ENCODE assay signal across 8 cellular contexts in the genomic region with DNA sequence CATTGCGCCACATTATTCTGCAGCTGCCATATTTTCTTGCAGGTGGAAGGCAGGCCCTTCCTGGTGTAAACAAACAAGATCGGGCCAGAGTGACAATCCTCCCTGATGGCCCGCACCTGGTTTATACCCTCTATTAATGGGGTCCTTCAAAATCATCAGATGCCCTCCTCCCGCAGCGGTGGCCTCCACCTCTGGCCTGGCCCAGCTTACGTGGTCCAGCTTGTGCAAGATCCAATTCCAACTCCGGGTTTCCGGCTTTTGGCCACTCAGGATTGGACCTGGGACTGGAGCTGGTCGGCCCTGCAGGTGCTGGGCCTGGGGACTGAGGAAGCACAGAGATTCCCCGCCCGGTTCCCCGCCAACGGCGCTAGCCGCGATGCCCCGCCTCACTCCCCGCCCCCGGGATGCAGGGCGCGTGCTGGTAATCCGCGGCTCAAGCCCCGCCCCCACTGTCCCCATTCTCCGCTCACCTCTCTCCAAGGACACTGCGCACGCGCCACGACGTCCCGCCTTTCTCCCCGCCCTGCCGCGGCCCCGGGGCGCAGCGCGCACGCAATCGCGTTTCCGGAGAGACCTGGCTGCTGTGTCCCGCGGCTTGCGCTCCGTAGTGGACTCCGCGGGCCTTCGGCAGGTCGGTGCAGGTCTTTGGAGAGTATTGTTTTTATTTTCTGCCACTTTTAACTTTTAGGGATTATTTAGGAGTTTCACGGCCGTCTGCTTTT. TPM values are rescaled to one million over a fixed set of nuclear protein-coding genes. Genes with fewer than 3 reads are reported as not detected.
DNase-seq lines count a peak whose midpoint lies in the region; ATAC-seq and TF ChIP-seq lines count a peak whose summit lies in the region.

A gene (plus strand): TSS at position 555 of the 722 bp plus-strand sequence. CDS start 1,441 bp downstream, outside the sequence.

- TF ChIP-seq CTCF in GM12875 (IDR thresholded peaks at IDR 0.05; ENCODE audit: borderline replicate concordance, insufficient read depth, low read depth, low read length), result no peak
- peak in 1 of 6 experiments; percentile 15 for TF ChIP-seq CTCF in upper lobe of left lung (IDR thresholded peaks at IDR 0.05)

- peaks cover 20 to 33% (median 25%) of the 10 kb centered on the region in 4 donors for H3K4me1 ChIP-seq in upper lobe of left lung

- peak; percentile 96 for DNase-seq in NCI-H1436 (lab: John Stamatoyannopoulos, UW)
- DNase-seq in T follicular helper cell (ENCODE audit: low read depth), result peak; percentile 99
- DNase-seq in cardiac septum (ENCODE audit: low spot score), result peak; percentile 100
- DNase-seq in posterior cingulate gyrus, result peak; percentile 98 to 100 (median 100)
- DNase-seq in upper lobe of left lung, result peak; percentile 100

- H3K27ac ChIP-seq in adipose tissue (ENCODE audit: low read depth, low read length), result no peak within 1 kb of the TSS
- peak within 1 kb of the TSS; percentile 81 to 89 (median 86) for H3K27ac ChIP-seq in upper lobe of left lung

- peak; percentile 97 for ATAC-seq in HG02798 (IDR thresholded peaks at IDR 0.05; ENCODE audit: poor library complexity, unreplicated experiment)
- peak; percentile 99 to 100 for ATAC-seq in upper lobe of left lung (ENCODE audit: low FRiP score in 2 of 2)

- H3K27me3 ChIP-seq in upper lobe of left lung, result no peaks in the 10 kb centered on the region

- intact Hi-C loops in cardiac septum (cut with DNase I) (loop anchor here (1.0 to 2.0 kb wide), 2 partner anchors 24 to 53 kb away; a partner anchor contains a TSS), posterior cingulate gyrus (cut with DNase I) (loop anchor here (1.0 to 10.0 kb wide), 3 partner anchors 25 to 233 kb away; a partner anchor contains a TSS)

- peak within 1 kb of the TSS; percentile 55 for H3K4me3 ChIP-seq in GM12875 (ENCODE audit: low read depth, low read length)
- peak within 1 kb of the TSS; percentile 62 to 85 (median 74) for H3K4me3 ChIP-seq in upper lobe of left lung

- H3K9me3 ChIP-seq in upper lobe of left lung, result no peaks in the 10 kb centered on the region

- TF ChIP-seq POLR2A in upper lobe of left lung (IDR thresholded peaks at IDR 0.05), result peak in 3 of 4 donors; percentile 67 to 91 (median 76)

- WGBS in adipose tissue, 3 donors, result 1% methylated on average over 50 to 52 of the region's 52 CpGs
- WGBS in upper lobe of left lung, 2 donors, result 2 to 3% methylated on average over 22 to 43 of the region's 52 CpGs

- TF ChIP-seq EP300 in upper lobe of left lung (IDR thresholded peaks at IDR 0.05), result peak in 1 of 4 donors; percentile 75

- peaks cover 0 to 21% (median 11%) of the 10 kb centered on the region in 4 donors for H3K36me3 ChIP-seq in upper lobe of left lung

RNA-seq across cellular contexts. Expression of the gene that starts here (rescaled TPM):
- polyA plus RNA-seq in adipose tissue, result 100 to 1,000 TPM in 1 of 3 donors, 10 to 100 TPM in 2; 33.2 to 130 (median 75.9) TPM
- total RNA-seq in cardiac septum, result 92.4 TPM
- 10 to 100 TPM; 25.1 to 73.9 (median 56.7) TPM for total RNA-seq in upper lobe of left lung
